Comparison of ENCODE assay signal across 1 cellular context in the genomic region with DNA sequence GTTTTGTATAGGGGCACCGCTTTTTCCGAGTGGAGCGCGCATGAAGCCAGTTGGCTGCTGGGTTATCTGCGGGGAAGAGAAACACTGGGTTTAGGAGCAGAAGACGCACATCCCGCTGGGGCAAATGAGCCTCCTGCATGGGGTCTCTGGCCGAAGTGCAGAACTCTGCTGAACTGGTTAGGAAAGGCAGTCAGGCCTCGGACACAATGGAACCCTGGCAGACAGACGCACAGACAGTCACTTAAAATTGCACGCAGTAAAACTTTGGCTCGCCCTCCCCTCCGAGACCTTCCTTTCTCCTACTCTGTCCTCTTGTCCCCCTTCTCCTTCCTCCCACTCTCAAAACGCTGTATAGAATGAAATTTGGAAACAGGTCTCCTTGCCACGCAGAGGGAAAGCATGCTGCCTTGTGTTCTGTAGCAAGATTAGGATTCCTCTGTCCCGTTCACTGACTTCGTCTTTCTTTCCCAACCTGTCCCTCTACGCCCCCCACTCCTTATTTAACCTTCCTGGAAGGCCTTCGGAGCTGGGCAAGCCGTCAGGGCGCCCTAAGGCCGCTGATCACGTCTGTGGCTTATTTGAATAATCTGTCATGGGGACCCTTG.
A peak's percentile ranks its signal among the peaks of the same experiment; 100 is the strongest.
TF ChIP-seq lines count a peak whose summit lies in the region.

No MANE protein-coding gene starts in this region.

TF ChIP-seq in K562, 482 proteins besides CTCF, POLR2A, EP300 and RAD21:
- TF ChIP-seq ZNF561 (CRISPR knock-in tag; conservative IDR thresholded peaks at IDR 0.05): no peak
- 0 out of 2 replicates have a peak, but pooled peaks have one; percentile 36 for TF ChIP-seq EZH2 (IDR thresholded peaks at IDR 0.05; ENCODE audit: borderline replicate concordance, low read depth, low read length)
TF ChIP-seq in K562: peak in this region for 1.
